16 cellular contexts compared by ENCODE assay signal in the genomic region with DNA sequence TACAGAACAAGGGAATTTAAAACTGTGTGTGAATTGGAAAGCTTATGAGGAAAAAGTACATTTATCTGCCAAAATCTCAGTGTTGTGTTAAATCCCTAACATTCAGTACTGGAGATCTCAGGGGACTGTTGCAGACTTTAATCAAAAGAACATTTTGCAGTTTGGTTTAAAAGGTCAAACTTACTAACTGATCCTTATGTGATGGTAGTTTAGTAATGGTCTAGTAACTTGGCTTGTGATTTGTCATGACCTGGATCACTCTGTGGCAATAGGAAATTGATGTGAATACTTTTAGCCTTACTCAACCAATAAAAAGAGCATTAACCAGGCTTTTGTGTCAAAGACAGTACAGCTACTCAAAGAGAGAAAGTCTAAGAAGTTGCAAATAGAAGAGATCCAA.
A peak's percentile ranks its signal among the peaks of the same experiment; 100 is the strongest.
DNase-seq lines count a peak whose midpoint lies in the region; ATAC-seq and TF ChIP-seq lines count a peak whose summit lies in the region.
"Had no signal": no experiment of that assay in that cellular context is flagged by ENCODE, and none has a peak within 500 bp of the region (broad histone marks: within the 10 kb centered on the region; RNA-seq: fewer than 3 reads in every experiment).

No MANE protein-coding gene starts in this region.

- TF ChIP-seq CTCF in right atrium auricular region (IDR thresholded peaks at IDR 0.05) (no peak), astrocyte of the spinal cord (IDR thresholded peaks at IDR 0.05; ENCODE audit: low read depth, low read length) (no peak), BE2C (IDR thresholded peaks at IDR 0.05; ENCODE audit: low read depth, low read length) (no peak)

- H3K36me3 ChIP-seq in right atrium auricular region, result no peaks in the 10 kb centered on the region
- no peaks in the 10 kb centered on the region for H3K36me3 ChIP-seq in CD8-positive, alpha-beta memory T cell (ENCODE audit: insufficient read depth, low read length)
- no peaks in the 10 kb centered on the region for H3K36me3 ChIP-seq in BE2C
- H3K36me3 ChIP-seq: colonic mucosa had no signal

- POLR2A ChIA-PET in CD8-positive, alpha-beta memory T cell (lab: Charles Lee), result no interaction called here

- peaks cover 0 to 14% (median 11%) of the 10 kb centered on the region in 5 donors for H3K9me3 Mint-ChIP-seq in CD8-positive, alpha-beta memory T cell
- H3K9me3 Mint-ChIP-seq: nephron progenitor cell had no signal

- intact Hi-C loops in Right ventricle myocardium inferior (cut with DNase I), result no loop called here

- H3K9me3 ChIP-seq in right atrium auricular region, result no peaks in the 10 kb centered on the region
- no peaks in the 10 kb centered on the region for H3K9me3 ChIP-seq in CD8-positive, alpha-beta memory T cell (ENCODE audit: low read length)
- no peaks in the 10 kb centered on the region for H3K9me3 ChIP-seq in BE2C
- H3K9me3 ChIP-seq: colonic mucosa had no signal

- DNase-seq in Right ventricle myocardium inferior (ENCODE audit: missing footprints) (no peak), right atrium auricular region (ENCODE audit: low spot score) (no peak), astrocyte of the spinal cord (ENCODE audit: low read depth, low spot score) (peak; percentile 87), hepatic stellate cell (ENCODE audit: low spot score) (peak; percentile 0), BE2C (no peak), NCI-H2227 (lab: John Stamatoyannopoulos, UW; ENCODE audit: unreplicated experiment) (no peak)
- DNase-seq in CD8-positive, alpha-beta memory T cell, result no peak
- DNase-seq in activated naive CD4-positive, alpha-beta T cell treated with anti-CD3 and anti-CD28 coated beads, Interleukin-2, amount 50 U/mL, for 16 hours, result no peak
- DNase-seq: 8988T, colonic mucosa, GF-D8, H7, NCI-H1105 treated with DMSO at 0.1 percent for 48 hours, nephron progenitor cell, OCI-M1 had no signal

- H3K27me3 ChIP-seq in right atrium auricular region (no peaks in the 10 kb centered on the region), BE2C (no peaks in the 10 kb centered on the region)
- no peaks in the 10 kb centered on the region for H3K27me3 ChIP-seq in CD8-positive, alpha-beta memory T cell (ENCODE audit: insufficient read depth, low read length, poor library complexity, severe bottlenecking)
- H3K27me3 ChIP-seq: colonic mucosa had no signal

- CTCF ChIA-PET in CD8-positive, alpha-beta memory T cell (lab: Charles Lee), result no interaction called here

- H3K4me1 Mint-ChIP-seq in CD8-positive, alpha-beta memory T cell, result no peaks in the 10 kb centered on the region

- H3K27ac Mint-ChIP-seq in CD8-positive, alpha-beta memory T cell, result no peak overlapping the region
- H3K27ac Mint-ChIP-seq: activated T-helper 1 cell treated with anti-CD3 and anti-CD28 coated beads, Interleukin-12 subunit alpha, Interleukin-12 subunit beta, Interleukin-2, Interleukin-4 antibody, amounts not matched to agents 30 ng/mL and 10 ng/mL and 1 ng/mL, durations not matched to agents 14 hours and 24 hours and 36 hours; nephron progenitor cell had no signal

- no peak overlapping the region for H3K27ac ChIP-seq in right atrium auricular region
- H3K27ac ChIP-seq in CD8-positive, alpha-beta memory T cell (ENCODE audit: low read depth, low read length), result no peak overlapping the region
- H3K27ac ChIP-seq: colonic mucosa had no signal

- H3K4me1 ChIP-seq in right atrium auricular region, result peaks cover 0 to 7% of the 10 kb centered on the region in 2 donors
- no peaks in the 10 kb centered on the region for H3K4me1 ChIP-seq in CD8-positive, alpha-beta memory T cell (ENCODE audit: insufficient read depth, low read length)
- H3K4me1 ChIP-seq in BE2C, result no peaks in the 10 kb centered on the region
- H3K4me1 ChIP-seq: colonic mucosa had no signal

- ATAC-seq in Right ventricle myocardium inferior, result peak; percentile 20

- H3K4me3 ChIP-seq in right atrium auricular region (no peak overlapping the region), astrocyte of the spinal cord (ENCODE audit: low read depth, low read length) (no peak overlapping the region), BE2C (ENCODE audit: low read depth, low read length) (no peak overlapping the region)
- H3K4me3 ChIP-seq in CD8-positive, alpha-beta memory T cell (ENCODE audit: low read length), result no peak overlapping the region
- H3K4me3 ChIP-seq: colonic mucosa had no signal

- H3K36me3 Mint-ChIP-seq in CD8-positive, alpha-beta memory T cell, result no peaks in the 10 kb centered on the region

- in situ Hi-C loops in astrocyte of the spinal cord (cut with HindIII; ENCODE audit: low sequenced_read_pairs), result no loop called here

- H3K4me3 Mint-ChIP-seq in CD8-positive, alpha-beta memory T cell, result no peak overlapping the region
- H3K4me3 Mint-ChIP-seq: activated T-helper 1 cell treated with anti-CD3 and anti-CD28 coated beads, Interleukin-12 subunit alpha, Interleukin-12 subunit beta, Interleukin-2, Interleukin-4 antibody, amounts not matched to agents 30 ng/mL and 10 ng/mL and 1 ng/mL, durations not matched to agents 14 hours and 24 hours and 36 hours; nephron progenitor cell had no signal

- peaks cover 0 to 2% of the 10 kb centered on the region in 2 donors for H3K27me3 Mint-ChIP-seq in CD8-positive, alpha-beta memory T cell

Comparison
In these comparisons a context has a peak if more than half of its experiments do, and no peak if none do; other contexts are left out.
1. DNase-seq: peak in astrocyte of the spinal cord (single experiment) and hepatic stellate cell (single experiment); none in Right ventricle myocardium inferior (single experiment), right atrium auricular region (single experiment), CD8-positive, alpha-beta memory T cell (0 of 5), BE2C (single experiment), NCI-H2227 (single experiment) and activated naive CD4-positive, alpha-beta T cell treated with anti-CD3 and anti-CD28 coated beads, Interleukin-2, amount 50 U/mL, for 16 hours (single experiment).